1 cellular context compared by ENCODE assay signal in genomic region chr19:18496980-18497256, GRCh38.
TF ChIP-seq lines count a peak whose summit lies in the region.

No MANE protein-coding gene starts in this region.

TF ChIP-seq in SK-N-SH, 30 proteins besides CTCF, POLR2A, EP300 and RAD21 (continued from another document):
- TF ChIP-seq SIN3A (IDR thresholded peaks at IDR 0.05; ENCODE audit: borderline replicate concordance, low read depth, low read length): no peak
- TF ChIP-seq FOXJ3 (CRISPR knock-in tag; IDR thresholded peaks at IDR 0.05): no peak
- TF ChIP-seq MAX (IDR thresholded peaks at IDR 0.05; ENCODE audit: low read depth): no peak
- TF ChIP-seq FOSL2 (IDR thresholded peaks at IDR 0.05; ENCODE audit: borderline replicate concordance, low read depth): no peak
- TF ChIP-seq RXRA (IDR thresholded peaks at IDR 0.05; ENCODE audit: borderline replicate concordance, low read depth): no peak
- no peak for TF ChIP-seq USF2 (IDR thresholded peaks at IDR 0.05; ENCODE audit: borderline replicate concordance, low read depth, low read length)
- TF ChIP-seq MEF2A (IDR thresholded peaks at IDR 0.05; ENCODE audit: borderline replicate concordance, low read depth): no peak
- no peak for TF ChIP-seq TCF12 (IDR thresholded peaks at IDR 0.05)
- no peak for TF ChIP-seq RFX5 (IDR thresholded peaks at IDR 0.05; ENCODE audit: low read length)
